8 cellular contexts compared by ENCODE assay signal in the genomic region with DNA sequence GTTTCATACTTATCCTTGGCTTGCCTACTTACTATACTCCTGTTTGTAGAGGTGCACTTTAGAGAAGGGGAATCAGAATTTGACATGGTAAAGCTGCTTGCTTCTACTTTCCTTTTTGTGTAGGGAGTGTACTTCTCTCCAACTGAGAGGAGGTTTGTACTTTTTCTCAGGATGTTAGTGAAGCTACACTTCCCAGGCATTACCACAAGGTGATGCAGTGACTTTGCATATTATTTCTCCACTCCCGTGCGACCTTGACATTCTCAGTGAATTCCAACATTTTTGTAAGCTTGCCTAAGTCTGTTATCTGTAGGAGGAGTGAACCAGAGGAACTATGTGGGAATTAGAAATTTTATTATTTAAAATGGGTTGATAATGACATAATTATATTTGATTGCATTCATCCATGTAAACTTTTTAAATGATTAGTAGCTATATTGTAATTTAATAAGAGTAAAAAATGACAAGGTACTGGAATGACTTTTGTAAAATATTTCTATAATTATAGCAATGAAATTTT. TPM values are rescaled to one million over a fixed set of nuclear protein-coding genes. Genes with fewer than 3 reads are reported as not detected.
DNase-seq lines count a peak whose midpoint lies in the region; ATAC-seq and TF ChIP-seq lines count a peak whose summit lies in the region.

No MANE protein-coding gene starts in this region.

- intact Hi-C loops in left colon (cut with DNase I, micrococcal nuclease): loop anchor here in 1 of 2 donors (10.0 kb wide), 1 partner anchor 350 kb away; no protein-coding TSS in a partner anchor

- TF ChIP-seq POLR2A in NB4 (IDR thresholded peaks at IDR 0.05; ENCODE audit: extremely low read depth, insufficient read length): no peak

- peak; percentile 91 for DNase-seq in ACHN
- peak; percentile 73 for DNase-seq in GF-D8 (lab: John Stamatoyannopoulos, UW)
- DNase-seq in NB4 (ENCODE audit: low read depth): peak; percentile 84
- peak; percentile 88 for DNase-seq in astrocyte of the hippocampus (ENCODE audit: low read depth, low spot score)
- DNase-seq in left colon: no peak
- no peak for DNase-seq in stimulated activated naive CD4-positive, alpha-beta T cell treated with Interleukin-2 at 50 U/mL for 16 hours (lab: John Stamatoyannopoulos, UW)
- DNase-seq in activated CD4-positive, alpha-beta T cell treated with anti-CD3 and anti-CD28 coated beads, Interleukin-2, amount 50 U/mL, for 48 hours: no peak

- peak; percentile 78 for TF ChIP-seq CTCF in NB4 (IDR thresholded peaks at IDR 0.05; ENCODE audit: low read depth, low read length)

- H3K4me3 ChIP-seq in NB4 (ENCODE audit: low read depth, low read length): peak overlapping the region; percentile 45

- in situ Hi-C loops in ACHN (cut with HindIII; ENCODE audit: low pct_ligation_motif_present, low pct_unique_long_range_greater_than_20kb, low sequenced_read_pairs): no loop called here

- ATAC-seq in left colon (peak; percentile 21), HG03095 (IDR thresholded peaks at IDR 0.05; ENCODE audit: unreplicated experiment) (no peak)

RNA-seq across cellular contexts. Expression of gene TAX1BP1, which starts 5.2 kb away (rescaled TPM):
- 100 to 1,000 TPM; 119 to 135 TPM for total RNA-seq in left colon

Comparison
In these comparisons a context has a peak if more than half of its experiments do, and no peak if none do; other contexts are left out.
1. DNase-seq: peak in ACHN (single experiment), GF-D8 (single experiment), NB4 (single experiment) and astrocyte of the hippocampus (single experiment); none in left colon (0 of 2), stimulated activated naive CD4-positive, alpha-beta T cell treated with Interleukin-2 at 50 U/mL for 16 hours (single experiment) and activated CD4-positive, alpha-beta T cell treated with anti-CD3 and anti-CD28 coated beads, Interleukin-2, amount 50 U/mL, for 48 hours (0 of 2).